11 cellular contexts compared by ENCODE assay signal in the genomic region with DNA sequence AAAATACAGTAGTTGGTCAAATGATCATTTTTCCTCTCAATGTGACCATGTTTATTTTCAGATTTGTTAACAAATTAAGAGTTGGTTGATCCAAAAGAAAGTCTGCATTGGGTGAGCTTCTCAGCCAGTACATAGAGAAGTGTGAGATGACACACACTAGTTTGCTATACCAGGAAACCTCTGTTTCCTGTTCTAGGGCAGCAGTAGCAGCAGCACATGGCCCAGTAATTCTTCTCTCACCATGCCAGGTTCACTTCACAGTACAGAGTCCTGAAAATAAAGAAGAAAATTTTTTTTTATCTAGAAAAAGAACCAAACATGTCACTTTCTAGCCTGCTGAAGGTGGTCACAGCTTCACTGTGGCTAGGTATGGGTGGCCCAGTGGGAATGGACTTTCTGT.
DNase-seq lines count a peak whose midpoint lies in the region; ATAC-seq and TF ChIP-seq lines count a peak whose summit lies in the region.
"Had no signal": no experiment of that assay in that cellular context is flagged by ENCODE, and none has a peak within 500 bp of the region (broad histone marks: within the 10 kb centered on the region; RNA-seq: fewer than 3 reads in every experiment).

No MANE protein-coding gene starts in this region.

- ATAC-seq in GM18907 (IDR thresholded peaks at IDR 0.05; ENCODE audit: unreplicated experiment) (peak; percentile 90), HG02763 (IDR thresholded peaks at IDR 0.05; ENCODE audit: unreplicated experiment) (peak; percentile 53), lower lobe of right lung (peak; percentile 66 to 77), HG02571 (IDR thresholded peaks at IDR 0.05; ENCODE audit: unreplicated experiment) (no peak)
- ATAC-seq: K562 had no signal

- H3K9me2 ChIP-seq in Karpas-422 (replicated peaks; ENCODE audit: insufficient read depth, low read length), result no peaks in the 10 kb centered on the region

- H4K20me1 ChIP-seq in Karpas-422 (ENCODE audit: insufficient read depth, low read depth, low read length), result no peaks in the 10 kb centered on the region

- H3K4me2 ChIP-seq in Karpas-422 (ENCODE audit: low read depth, low read length, poor library complexity, severe bottlenecking), result no peak overlapping the region
- H3K4me2 ChIP-seq: GM23338 had no signal

- peak; percentile 78 for DNase-seq in activated CD4-positive, alpha-beta T cell treated with anti-CD3 and anti-CD28 coated beads, Interleukin-2, amount 10 ng/mL, durations not matched to agents 24 days and 14 days
- DNase-seq in lower lobe of right lung (no peak), ascending aorta (ENCODE audit: low spot score in 2 of 2) (no peak), MG63 (no peak), Karpas-422 (no peak)

- H3K27ac ChIP-seq in lower lobe of right lung (no peak overlapping the region), ascending aorta (no peak overlapping the region), Karpas-422 (ENCODE audit: low read length) (no peak overlapping the region)
- H3K27ac ChIP-seq: RWPE1 had no signal

- H3K4me1 ChIP-seq in lower lobe of right lung, result no peaks in the 10 kb centered on the region
- no peaks in the 10 kb centered on the region for H3K4me1 ChIP-seq in ascending aorta
- H3K4me1 ChIP-seq in Karpas-422 (ENCODE audit: low read length), result peaks cover 9% of the 10 kb centered on the region

- H3K79me2 ChIP-seq in Karpas-422 (ENCODE audit: low read length), result no peaks in the 10 kb centered on the region

- intact Hi-C loops in activated CD4-positive, alpha-beta T cell treated with anti-CD3 and anti-CD28 coated beads, Interleukin-2, amount 10 ng/mL, durations not matched to agents 24 days and 14 days (cut with micrococcal nuclease), result loop anchor here (5.0 kb wide), 1 partner anchor 38 kb away; no protein-coding TSS in a partner anchor
- intact Hi-C loops in lower lobe of right lung (cut with DNase I), result no loop called here
- intact Hi-C loops in ascending aorta (cut with DNase I), result no loop called here

- H3K4me1 Mint-ChIP-seq in activated CD4-positive, alpha-beta T cell treated with anti-CD3 and anti-CD28 coated beads, Interleukin-2, amount 10 ng/mL, durations not matched to agents 24 days and 14 days, result peaks cover 32% of the 10 kb centered on the region

- H2AFZ ChIP-seq in Karpas-422 (ENCODE audit: low read length), result no peak overlapping the region
- H2AFZ ChIP-seq: GM23338 had no signal

- H3K36me3 ChIP-seq in lower lobe of right lung, result no peaks in the 10 kb centered on the region
- no peaks in the 10 kb centered on the region for H3K36me3 ChIP-seq in ascending aorta
- H3K36me3 ChIP-seq in MG63, result no peaks in the 10 kb centered on the region
- no peaks in the 10 kb centered on the region for H3K36me3 ChIP-seq in Karpas-422 (ENCODE audit: insufficient read depth, low read length)

- H3K4me3 Mint-ChIP-seq in activated CD4-positive, alpha-beta T cell treated with anti-CD3 and anti-CD28 coated beads, Interleukin-2, amount 10 ng/mL, durations not matched to agents 24 days and 14 days, result peak overlapping the region; percentile 67
- H3K4me3 Mint-ChIP-seq: GM23338 had no signal

- peaks cover 4% of the 10 kb centered on the region for H3K36me3 Mint-ChIP-seq in activated CD4-positive, alpha-beta T cell treated with anti-CD3 and anti-CD28 coated beads, Interleukin-2, amount 10 ng/mL, durations not matched to agents 24 days and 14 days (ENCODE audit: low read depth)

- TF ChIP-seq CTCF in lower lobe of right lung (IDR thresholded peaks at IDR 0.05) (no peak), ascending aorta (IDR thresholded peaks at IDR 0.05) (no peak)

- H3K4me3 ChIP-seq in lower lobe of right lung (no peak overlapping the region), ascending aorta (no peak overlapping the region), MG63 (no peak overlapping the region), Karpas-422 (ENCODE audit: low read length) (no peak overlapping the region)
- H3K4me3 ChIP-seq: GM23338, K562 had no signal

- H3K27me3 Mint-ChIP-seq in activated CD4-positive, alpha-beta T cell treated with anti-CD3 and anti-CD28 coated beads, Interleukin-2, amount 10 ng/mL, durations not matched to agents 24 days and 14 days, result no peaks in the 10 kb centered on the region

- H3K27ac Mint-ChIP-seq in activated CD4-positive, alpha-beta T cell treated with anti-CD3 and anti-CD28 coated beads, Interleukin-2, amount 10 ng/mL, durations not matched to agents 24 days and 14 days, result peak overlapping the region; percentile 92
- H3K27ac Mint-ChIP-seq: GM23338 had no signal

- H3K9ac ChIP-seq in Karpas-422 (ENCODE audit: low read length), result no peak overlapping the region

- H3K9me3 Mint-ChIP-seq in activated CD4-positive, alpha-beta T cell treated with anti-CD3 and anti-CD28 coated beads, Interleukin-2, amount 10 ng/mL, durations not matched to agents 24 days and 14 days, result no peaks in the 10 kb centered on the region
- H3K9me3 Mint-ChIP-seq: GM23338 had no signal

- H3K27me3 ChIP-seq in lower lobe of right lung (ENCODE audit: low read depth) (no peaks in the 10 kb centered on the region), ascending aorta (no peaks in the 10 kb centered on the region), MG63 (no peaks in the 10 kb centered on the region), Karpas-422 (ENCODE audit: low read length) (no peaks in the 10 kb centered on the region)

- no peaks in the 10 kb centered on the region for H3K9me3 ChIP-seq in lower lobe of right lung
- H3K9me3 ChIP-seq in ascending aorta, result no peaks in the 10 kb centered on the region
- no peaks in the 10 kb centered on the region for H3K9me3 ChIP-seq in MG63
- no peaks in the 10 kb centered on the region for H3K9me3 ChIP-seq in Karpas-422 (ENCODE audit: low read length)
